8 cellular contexts compared by ENCODE assay signal in genomic region chr7:121530251-121531174, GRCh38.
A peak's percentile ranks its signal among the peaks of the same experiment; 100 is the strongest.
DNase-seq lines count a peak whose midpoint lies in the region; ATAC-seq and TF ChIP-seq lines count a peak whose summit lies in the region.

No MANE protein-coding gene starts in this region.

- peak overlapping the region; percentile 50 for H3K27ac Mint-ChIP-seq in CD8-positive, alpha-beta T cell
- peak overlapping the region; percentile 87 for H3K27ac Mint-ChIP-seq in activated CD4-positive, alpha-beta memory T cell treated with anti-CD3 and anti-CD28 coated beads for 36 hours

- H3K27me3 Mint-ChIP-seq in CD8-positive, alpha-beta T cell (ENCODE audit: low read depth) = peaks cover 2% of the 10 kb centered on the region
- no peaks in the 10 kb centered on the region for H3K27me3 Mint-ChIP-seq in activated CD4-positive, alpha-beta memory T cell treated with anti-CD3 and anti-CD28 coated beads for 36 hours

- H3K27ac ChIP-seq in CD8-positive, alpha-beta T cell (ENCODE audit: low read depth, low read length) = no peak overlapping the region

- H3K4me3 Mint-ChIP-seq in CD8-positive, alpha-beta T cell = no peak overlapping the region
- peak overlapping the region; percentile 21 for H3K4me3 Mint-ChIP-seq in activated CD4-positive, alpha-beta memory T cell treated with anti-CD3 and anti-CD28 coated beads for 36 hours

- POLR2A ChIA-PET in CD8-positive, alpha-beta T cell (lab: Charles Lee) = no interaction called here
- POLR2A ChIA-PET in activated CD4-positive, alpha-beta memory T cell treated with anti-CD3 and anti-CD28 coated beads for 36 hours (lab: Charles Lee) = interaction anchor here (0.5 to 2.4 kb wide), 8 partner anchors 11 to 252 kb away, joined by 3 to 14 read pairs (median 5); partner anchors contain the start of gene FAM3C

- TF ChIP-seq CTCF in CD8-positive, alpha-beta T cell (IDR thresholded peaks at IDR 0.05) = no peak
- TF ChIP-seq CTCF in fibroblast of villous mesenchyme (IDR thresholded peaks at IDR 0.05; ENCODE audit: insufficient read depth, low read depth, low read length) = no peak

- peak; percentile 97 for ATAC-seq in CD8-positive, alpha-beta T cell
- ATAC-seq in GM19468 (IDR thresholded peaks at IDR 0.05; ENCODE audit: extremely low read depth, unreplicated experiment) = peak; percentile 95
- peak; percentile 99 for ATAC-seq in HG03520 (IDR thresholded peaks at IDR 0.05; ENCODE audit: unreplicated experiment)

- DNase-seq in CD8-positive, alpha-beta T cell = peak; percentile 13 to 58 (median 37)
- peak; percentile 74 for DNase-seq in activated CD4-positive, alpha-beta memory T cell treated with anti-CD3 and anti-CD28 coated beads for 36 hours
- DNase-seq in fibroblast of villous mesenchyme (ENCODE audit: low read depth) (peak; percentile 93), HUDEP-2 (lab: John Stamatoyannopoulos, UW; ENCODE audit: unreplicated experiment in 76 of 76) (no peak), NCI-H1436 (lab: John Stamatoyannopoulos, UW) (no peak)
- peak; percentile 61 for DNase-seq in stimulated activated CD4-positive, alpha-beta T cell treated with anti-CD3 and anti-CD28 coated beads, Interleukin-1b, Interleukin-23, amount 100 ng/mL, for 48 hours

- CTCF ChIA-PET in CD8-positive, alpha-beta T cell (lab: Charles Lee) = interaction anchor here (1.1 to 1.6 kb wide), 4 partner anchors 15 to 162 kb away, joined by 3 read pairs; no protein-coding TSS in a partner anchor
- CTCF ChIA-PET in activated CD4-positive, alpha-beta memory T cell treated with anti-CD3 and anti-CD28 coated beads for 36 hours (lab: Charles Lee) = interaction anchor here (1.0 to 2.8 kb wide), 8 partner anchors 13 to 166 kb away, joined by 3 to 14 read pairs (median 6); partner anchors contain the start of gene FAM3C

- peaks cover 10% of the 10 kb centered on the region for H3K4me1 Mint-ChIP-seq in CD8-positive, alpha-beta T cell (ENCODE audit: low read depth)
- H3K4me1 Mint-ChIP-seq in activated CD4-positive, alpha-beta memory T cell treated with anti-CD3 and anti-CD28 coated beads for 36 hours (ENCODE audit: low read depth) = peaks cover 21% of the 10 kb centered on the region

- intact Hi-C loops in CD8-positive, alpha-beta T cell (cut with DNase I, micrococcal nuclease) = loop anchor here in 1 of 2 experiments (2.0 kb wide), 1 partner anchor 14 kb away; no protein-coding TSS in a partner anchor
- intact Hi-C loops in activated CD4-positive, alpha-beta memory T cell treated with anti-CD3 and anti-CD28 coated beads for 36 hours (cut with micrococcal nuclease) = loop anchor here (1.0 kb wide), 5 partner anchors 14 to 579 kb away; partner anchors contain the start of gene FAM3C

- no peaks in the 10 kb centered on the region for H3K9me3 ChIP-seq in CD8-positive, alpha-beta T cell (ENCODE audit: low read length)

- H3K9me3 Mint-ChIP-seq in CD8-positive, alpha-beta T cell = no peaks in the 10 kb centered on the region
- H3K9me3 Mint-ChIP-seq in activated CD4-positive, alpha-beta memory T cell treated with anti-CD3 and anti-CD28 coated beads for 36 hours = no peaks in the 10 kb centered on the region

- no peaks in the 10 kb centered on the region for H3K27me3 ChIP-seq in CD8-positive, alpha-beta T cell (ENCODE audit: insufficient read depth, low read length)

- peaks cover 4% of the 10 kb centered on the region for H3K4me1 ChIP-seq in CD8-positive, alpha-beta T cell (ENCODE audit: insufficient read depth, low read length)

- H3K36me3 ChIP-seq in CD8-positive, alpha-beta T cell (ENCODE audit: insufficient read depth, low read length) = no peaks in the 10 kb centered on the region

- H3K4me3 ChIP-seq in CD8-positive, alpha-beta T cell (ENCODE audit: low read depth, low read length) = no peak overlapping the region
- H3K4me3 ChIP-seq in fibroblast of villous mesenchyme (ENCODE audit: low read depth, low read length) = no peak overlapping the region

- no peaks in the 10 kb centered on the region for H3K36me3 Mint-ChIP-seq in CD8-positive, alpha-beta T cell
- H3K36me3 Mint-ChIP-seq in activated CD4-positive, alpha-beta memory T cell treated with anti-CD3 and anti-CD28 coated beads for 36 hours = no peaks in the 10 kb centered on the region

Comparison
In these comparisons a context has a peak if more than half of its experiments do, and no peak if none do; other contexts are left out.
1. DNase-seq: peak in CD8-positive, alpha-beta T cell (7 of 7), activated CD4-positive, alpha-beta memory T cell treated with anti-CD3 and anti-CD28 coated beads for 36 hours (single experiment), fibroblast of villous mesenchyme (single experiment) and stimulated activated CD4-positive, alpha-beta T cell treated with anti-CD3 and anti-CD28 coated beads, Interleukin-1b, Interleukin-23, amount 100 ng/mL, for 48 hours (single experiment); none in HUDEP-2 (0 of 76) and NCI-H1436 (single experiment).
2. Peak in every context shown above with its lines, with median percentiles within 50 percentile points of each other: ATAC-seq.